Comparison of ENCODE assay signal across 10 cellular contexts in genomic region chr5:132428147-132428482, GRCh38. TPM values are rescaled to one million over a fixed set of nuclear protein-coding genes. Genes with fewer than 3 reads are reported as not detected.
DNase-seq lines count a peak whose midpoint lies in the region; ATAC-seq, FAIRE-seq and TF ChIP-seq lines count a peak whose summit lies in the region.
"Had no signal": no experiment of that assay in that cellular context is flagged by ENCODE, and none has a peak within 500 bp of the region (broad histone marks: within the 10 kb centered on the region; RNA-seq: fewer than 3 reads in every experiment).

No MANE protein-coding gene starts in this region.

- peak overlapping the region; percentile 28 for H3K27ac ChIP-seq in CD8-positive, alpha-beta memory T cell (ENCODE audit: low read depth, low read length)
- peak overlapping the region; percentile 98 for H3K27ac ChIP-seq in MM.1S (ENCODE audit: low read length)
- peak overlapping the region; percentile 94 for H3K27ac ChIP-seq in GM12878 (ENCODE audit: control insufficient read depth, insufficient read depth)
- H3K27ac ChIP-seq in osteoblast (ENCODE audit: low read depth, low read length): peak overlapping the region; percentile 99

- SMC1A ChIA-PET in GM12878 (lab: Charles Lee; ENCODE audit: uncharacterized antibody, unreplicated experiment): interaction anchor here (0.6 to 18.8 kb wide), 13 partner anchors 8 to 381 kb away, joined by 3 to 300 read pairs (median 19); partner anchors contain the start of gene IRF1

- H3K4me1 ChIP-seq in CD8-positive, alpha-beta memory T cell (ENCODE audit: insufficient read depth, low read length): peaks cover 100% of the 10 kb centered on the region
- H3K4me1 ChIP-seq in MM.1S (ENCODE audit: low read length) (peaks cover 100% of the 10 kb centered on the region), GM12878 (ENCODE audit: control insufficient read depth, insufficient read depth, low read length) (peaks cover 79% of the 10 kb centered on the region), osteoblast (ENCODE audit: insufficient read depth, low read length) (peaks cover 65% of the 10 kb centered on the region)

- H3K4me2 ChIP-seq in MM.1S (ENCODE audit: low read depth, low read length) (peak overlapping the region; percentile 82), GM12878 (ENCODE audit: control insufficient read depth, insufficient read depth) (peak overlapping the region; percentile 77), osteoblast (ENCODE audit: insufficient read depth, low read length) (no peak overlapping the region)

- TF ChIP-seq EP300 in GM12878 (IDR thresholded peaks at IDR 0.05; ENCODE audit: borderline replicate concordance in 1 of 2, control insufficient read depth in 1 of 2, low read depth in 2 of 2, low read length in 2 of 2): no peak

- TF ChIP-seq CTCF in MM.1S (IDR thresholded peaks at IDR 0.05; ENCODE audit: low read length) (no peak), GM12878 (IDR thresholded peaks at IDR 0.05 in 2 of 3, conservative IDR thresholded peaks at IDR 0.05 in 1 of 3; ENCODE audit: control insufficient read depth in 2 of 3, extremely low read depth in 1 of 3, insufficient read depth in 1 of 3, low read depth in 3 of 3, low read length in 3 of 3) (no peak), osteoblast (IDR thresholded peaks at IDR 0.05; ENCODE audit: extremely low read depth, low read depth, low read length) (no peak)

- no peaks in the 10 kb centered on the region for H3K9me3 Mint-ChIP-seq in CD8-positive, alpha-beta memory T cell

- H3K79me2 ChIP-seq in MM.1S (ENCODE audit: low read length): peaks cover 100% of the 10 kb centered on the region
- H3K79me2 ChIP-seq in GM12878 (ENCODE audit: control insufficient read depth, insufficient read depth, low read length): peaks cover 91% of the 10 kb centered on the region
- H3K79me2 ChIP-seq in osteoblast (ENCODE audit: insufficient read depth, low read length): peaks cover 48% of the 10 kb centered on the region

- ATAC-seq in GM12878: no peak

- no TSS peak for BruUV-seq in GM12878 (replicated peaks; lab: Mats Ljungman, UMichigan)

- peaks cover 10% of the 10 kb centered on the region for H3K36me3 ChIP-seq in CD8-positive, alpha-beta memory T cell (ENCODE audit: insufficient read depth, low read length)
- H3K36me3 ChIP-seq in MM.1S (replicated peaks; ENCODE audit: insufficient read depth, low read length) (0 out of 2 replicates have a peak, but pooled peaks cover 3% of the 10 kb centered on the region), GM12878 (ENCODE audit: control insufficient read depth in 2 of 2, insufficient read depth in 2 of 2, low read length in 1 of 2) (peaks cover 8 to 22% of the 10 kb centered on the region in 2 experiments; a peak in 3 of 4 replicates), osteoblast (ENCODE audit: insufficient read depth, low read length) (peaks cover 2% of the 10 kb centered on the region)

- H3K27me3 ChIP-seq in CD8-positive, alpha-beta memory T cell (ENCODE audit: insufficient read depth, low read length, poor library complexity, severe bottlenecking): no peaks in the 10 kb centered on the region
- H3K27me3 ChIP-seq in MM.1S (replicated peaks; ENCODE audit: insufficient read depth, low read length) (no peaks in the 10 kb centered on the region), GM12878 (replicated peaks in 1 of 2; ENCODE audit: control insufficient read depth in 2 of 2, insufficient read depth in 2 of 2, low read length in 1 of 2) (no peaks in the 10 kb centered on the region), osteoblast (ENCODE audit: insufficient read depth, low read length) (no peaks in the 10 kb centered on the region)

- intact Hi-C loops in GM12878 (cut with micrococcal nuclease; ENCODE audit: unreplicated experiment): no loop called here

- no peak for FAIRE-seq in GM12878 (lab: Jason Lieb, UNC)
- FAIRE-seq: endothelial cell of umbilical vein had no signal

- H4K20me1 ChIP-seq in MM.1S (ENCODE audit: insufficient read depth, low read length) (no peaks in the 10 kb centered on the region), GM12878 (ENCODE audit: control insufficient read depth, insufficient read depth) (no peaks in the 10 kb centered on the region), osteoblast (ENCODE audit: insufficient read depth, low read length) (no peaks in the 10 kb centered on the region)

- peak overlapping the region; percentile 57 for H3K4me3 ChIP-seq in CD8-positive, alpha-beta memory T cell (ENCODE audit: low read length)
- H3K4me3 ChIP-seq in MM.1S (ENCODE audit: low read length): no peak overlapping the region
- H3K4me3 ChIP-seq in GM12878: 0 out of 2 replicates have a peak overlapping the region, but pooled peaks have one; percentile 49
- no peak overlapping the region for H3K4me3 ChIP-seq in osteoblast (ENCODE audit: insufficient read depth, low read length)

- H3K4me1 Mint-ChIP-seq in CD8-positive, alpha-beta memory T cell: peaks cover 100% of the 10 kb centered on the region in 3 donors

- CTCF ChIA-PET in CD8-positive, alpha-beta memory T cell (lab: Charles Lee): interaction anchor here (1.2 to 11.0 kb wide), 13 partner anchors 10 to 68 kb away, joined by 3 to 112 read pairs (median 22); partner anchors contain the start of genes IRF1 and SLC22A5
- CTCF ChIA-PET in GM12878 (lab: Yijun Ruan, JAX): interaction anchor here (1.2 to 11.0 kb wide), 9 partner anchors 9 to 73 kb away, joined by 3 to 184 read pairs (median 35); partner anchors contain the start of gene IRF1

- in situ Hi-C loops in GM12878 (cut with MboI): no loop called here

- H3F3A ChIP-seq in MM.1S (ENCODE audit: insufficient read depth, low read length): peaks cover 75% of the 10 kb centered on the region

- DNase-seq in CD8-positive, alpha-beta memory T cell: no peak
- DNase-seq in MM.1S (no peak), GM12878 (ENCODE audit: low read depth, low spot score) (no peak), osteoblast (ENCODE audit: insufficient read length, low spot score, missing footprints) (no peak), HK-2 (ENCODE audit: unreplicated experiment) (no peak), ureter (ENCODE audit: low spot score) (no peak), mucosa of gallbladder (ENCODE audit: low spot score) (no peak), cerebellum (ENCODE audit: low spot score) (no peak)
- DNase-seq: occipital lobe had no signal

- POLR2A ChIA-PET in CD8-positive, alpha-beta memory T cell (lab: Charles Lee): interaction anchor here (1.0 to 6.4 kb wide), 6 partner anchors 7 to 68 kb away, joined by 4 to 85 read pairs (median 34); partner anchors contain the start of gene IRF1
- POLR2A ChIA-PET in GM12878 (lab: Charles Lee): interaction anchor here (1.4 to 11.2 kb wide), 6 partner anchors 8 to 61 kb away, joined by 6 to 389 read pairs (median 94); partner anchors contain the start of gene IRF1

- H3K36me3 Mint-ChIP-seq in CD8-positive, alpha-beta memory T cell: peaks cover 13 to 59% (median 26%) of the 10 kb centered on the region in 3 donors

- no peaks in the 10 kb centered on the region for H3K9me2 ChIP-seq in MM.1S (replicated peaks; ENCODE audit: insufficient read depth, low read length)

- H3K27ac Mint-ChIP-seq in CD8-positive, alpha-beta memory T cell: peak overlapping the region; percentile 95 to 99 (median 98)

- no peaks in the 10 kb centered on the region for H3K27me3 Mint-ChIP-seq in CD8-positive, alpha-beta memory T cell

- H3K4me3 Mint-ChIP-seq in CD8-positive, alpha-beta memory T cell: peak overlapping the region; percentile 53 to 85 (median 79)

- TF ChIP-seq POLR2A in GM12878 (IDR thresholded peaks at IDR 0.05; ENCODE audit: low read depth, low read length): no peak

- no peaks in the 10 kb centered on the region for H3K9me3 ChIP-seq in CD8-positive, alpha-beta memory T cell (ENCODE audit: low read length)
- H3K9me3 ChIP-seq in MM.1S (replicated peaks; ENCODE audit: insufficient read depth, low read length) (no peaks in the 10 kb centered on the region), GM12878 (replicated peaks; ENCODE audit: control insufficient read depth, insufficient read depth, low read length) (peaks cover 2% of the 10 kb centered on the region; the same call in 2 of the 3 replicates), osteoblast (ENCODE audit: low read depth, low read length) (no peaks in the 10 kb centered on the region)

- RAD21 ChIA-PET in GM12878 (lab: Charles Lee; ENCODE audit: unreplicated experiment): interaction anchor here (0.8 to 12.5 kb wide), 8 partner anchors 10 to 379 kb away, joined by 3 to 453 read pairs (median 84); partner anchors contain the start of gene IRF1

- no peak for TF ChIP-seq RAD21 in GM12878 (IDR thresholded peaks at IDR 0.05; ENCODE audit: insufficient read depth, low read depth, low read length)

- peak overlapping the region; percentile 93 for H3K9ac ChIP-seq in MM.1S (ENCODE audit: low read length)
- H3K9ac ChIP-seq in GM12878 (ENCODE audit: control insufficient read depth, insufficient read depth, low read length): peak overlapping the region; percentile 87

- H2AFZ ChIP-seq in MM.1S (ENCODE audit: low read length): no peak overlapping the region
- no peak overlapping the region for H2AFZ ChIP-seq in GM12878 (ENCODE audit: control insufficient read depth, low read depth, low read length)
- H2AFZ ChIP-seq in osteoblast (ENCODE audit: low read length): no peak overlapping the region

RNA-seq across cellular contexts. Expression of gene SLC22A5, which starts 58.6 kb away (rescaled TPM):
- total RNA-seq in CD8-positive, alpha-beta memory T cell: 1 to 10 TPM; 5.2 to 5.9 TPM
- polyA plus RNA-seq in CD8-positive, alpha-beta memory T cell: 2.5 TPM
- total RNA-seq in GM12878 (2013; cell fraction: nucleolus; rRNA removed): 5.8 and 6.4 TPM in 2 replicates
- total RNA-seq in GM12878 (2014; rRNA removed): 2.4 and 3.3 TPM in 2 replicates
- 2.3 and 3.5 TPM in 2 replicates for total RNA-seq in GM12878 (2014; rRNA removed; fragmentation: Illumina TruSeq; extraction: Trizol)
- 3.4 and 4.8 TPM in 2 replicates for total RNA-seq in GM12878 (2021)
- polyA plus RNA-seq in GM12878 (2011; ENCODE audit: low read depth): 1.6 TPM
- polyA plus RNA-seq in GM12878 (2011; rRNA removed): 3.3 and 4.3 TPM in 2 replicates
- 3.7 and 4.6 TPM in 2 replicates for polyA plus RNA-seq in GM12878 (2011; cell fraction: cytosol; rRNA removed)
- polyA plus RNA-seq in GM12878 (2011; cell fraction: nucleus; rRNA removed): 11.1 and 11.6 TPM in 2 replicates
- polyA plus RNA-seq in GM12878 (2012): 0.88 and 1.4 TPM in 2 replicates
- 4.4 and 6.6 TPM in 2 replicates for polyA plus RNA-seq in GM12878 (2014; fragmentation: Illumina TruSeq; extraction: Trizol)
- polyA plus RNA-seq in GM12878 (2014; fragmentation: Nextera tagmentation; extraction: Ambion mirVana): 1 to 10 TPM; 1.1 to 1.9 TPM
- polyA plus RNA-seq in GM12878 (2014; rRNA removed): 3.7 TPM in 2 replicates
- 1 to 10 TPM; 2.2 to 2.3 TPM for polyA plus RNA-seq in GM12878 (2016; fragmentation: Nextera tagmentation; extraction: Ambion mirVana)
- polyA minus RNA-seq in GM12878 (2011; rRNA and poly(A)+ RNA removed): 6.6 and 10.1 TPM in 2 replicates
- 1.7 TPM in 2 replicates for polyA minus RNA-seq in GM12878 (2011; cell fraction: cytosol; rRNA and poly(A)+ RNA removed)
- polyA minus RNA-seq in GM12878 (2011; cell fraction: nucleus; rRNA and poly(A)+ RNA removed): 1.7 and 3.9 TPM in 2 replicates
- total RNA-seq in osteoblast: 3.8 and 5.4 TPM in 2 replicates
- 23.2 TPM for total RNA-seq in ureter
- total RNA-seq in mucosa of gallbladder: 27.0 TPM
- 10.4 TPM for total RNA-seq in cerebellum

Comparison
In these comparisons a context has a peak if more than half of its experiments do, and no peak if none do; other contexts are left out.
1. H3K27ac ChIP-seq: peak in every context shown above with its lines; median percentile 99 in osteoblast; 98 in MM.1S; 94 in GM12878; 28 in CD8-positive, alpha-beta memory T cell.
2. H3K4me3 ChIP-seq: peak in CD8-positive, alpha-beta memory T cell (single experiment) and GM12878 (single experiment); none in MM.1S (single experiment) and osteoblast (single experiment).